17 cellular contexts compared by ENCODE assay signal in the genomic region with DNA sequence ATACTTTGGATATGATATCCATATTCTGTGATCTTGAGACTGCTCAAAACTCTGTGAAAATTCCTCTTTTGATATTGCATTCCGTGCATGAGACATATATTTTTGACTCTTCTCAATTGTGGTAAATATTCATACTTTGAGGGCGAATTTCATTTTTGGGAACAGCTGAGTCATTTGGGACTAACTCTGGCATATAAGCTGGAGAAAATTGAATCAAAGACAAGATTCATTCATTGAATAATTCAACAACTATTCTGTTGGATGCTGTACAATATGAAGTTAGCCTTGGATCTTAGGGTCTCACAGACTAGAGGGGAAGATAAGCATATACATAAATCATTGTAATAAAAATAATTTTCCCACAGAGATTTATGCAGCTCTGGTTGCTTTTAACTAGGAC.
DNase-seq lines count a peak whose midpoint lies in the region; ATAC-seq, FAIRE-seq and TF ChIP-seq lines count a peak whose summit lies in the region.
"Had no signal": no experiment of that assay in that cellular context is flagged by ENCODE, and none has a peak within 500 bp of the region (broad histone marks: within the 10 kb centered on the region; RNA-seq: fewer than 3 reads in every experiment).

No MANE protein-coding gene starts in this region.

- CTCF ChIA-PET in mammary epithelial cell (lab: Charles Lee; ENCODE audit: low non-redundant PET) (interaction anchor here (0.6 kb wide), 1 partner anchor 189 kb away, joined by 3 read pairs; no protein-coding TSS in a partner anchor), MCF 10A (lab: Yijun Ruan, JAX) (interaction anchor here (0.6 to 7.6 kb wide), 9 partner anchors 13 to 249 kb away, joined by 3 to 120 read pairs (median 5); no protein-coding TSS in a partner anchor), K562 (lab: Yijun Ruan, JAX; ENCODE audit: low intra/inter-chr PET ratio) (no interaction called here)

- peaks cover 31% of the 10 kb centered on the region for H3K4me1 Mint-ChIP-seq in MCF 10A (ENCODE audit: insufficient read depth, unreplicated experiment)

- H2AFZ ChIP-seq in mammary epithelial cell (ENCODE audit: low read depth, low read length) (no peak overlapping the region), K562 (ENCODE audit: low read depth, low read length) (no peak overlapping the region)

- POLR2A ChIA-PET in MCF 10A (lab: Yijun Ruan, JAX): interaction anchor here (1.6 to 2.4 kb wide), 2 partner anchors 92 to 192 kb away, joined by 3 to 8 read pairs; no protein-coding TSS in a partner anchor
- POLR2A ChIA-PET in K562 (lab: Yijun Ruan, JAX): interaction anchor here (0.6 to 1.5 kb wide), 2 partner anchors 38 to 1162 kb away, joined by 3 read pairs; no protein-coding TSS in a partner anchor

- H3K9me1 ChIP-seq in K562 (ENCODE audit: control insufficient read depth, insufficient read depth, low read length): no peaks in the 10 kb centered on the region

- no peak overlapping the region for H3K4me3 Mint-ChIP-seq in MCF 10A (ENCODE audit: unreplicated experiment)
- H3K4me3 Mint-ChIP-seq: CD4-positive, CD25-positive, alpha-beta regulatory T cell; H9 had no signal

- no peak for TF ChIP-seq EP300 in K562 (IDR thresholded peaks at IDR 0.05; ENCODE audit: low read length)

- no peaks in the 10 kb centered on the region for H4K20me1 ChIP-seq in mammary epithelial cell (ENCODE audit: insufficient read depth, low read length)
- no peaks in the 10 kb centered on the region for H4K20me1 ChIP-seq in K562 (replicated peaks; ENCODE audit: control insufficient read depth, insufficient read depth, low read length)
- H4K20me1 ChIP-seq: BLaER1 treated with 17β-estradiol and CSF1 and Interleukin-3, amounts not matched to agents 10 nM and 100 nM had no signal

- TF ChIP-seq CTCF in mammary epithelial cell (conservative IDR thresholded peaks at IDR 0.05 in 1 of 2, IDR thresholded peaks at IDR 0.05 in 1 of 2; ENCODE audit: extremely low read depth in 1 of 2, insufficient read depth in 1 of 2, low read depth in 1 of 2, low read length in 2 of 2) (no peak), MCF 10A (IDR thresholded peaks at IDR 0.05; ENCODE audit: unreplicated experiment) (no peak), K562 (IDR thresholded peaks at IDR 0.05 in 2 of 3, conservative IDR thresholded peaks at IDR 0.05 in 1 of 3; ENCODE audit: insufficient read depth in 2 of 3, low read depth in 1 of 3, low read length in 3 of 3) (no peak), fibroblast of mammary gland (conservative IDR thresholded peaks at IDR 0.05; ENCODE audit: control insufficient read depth, insufficient read depth, low read depth, low read length) (no peak), brain microvascular endothelial cell (IDR thresholded peaks at IDR 0.05; ENCODE audit: low read depth, low read length, missing control alignments) (no peak)

- WGBS in mammary epithelial cell (ENCODE audit: low coverage, missing lambda C conversion rate): 42% methylated on average over 2 of the region's 2 CpGs
- WGBS in K562 (ENCODE audit: insufficient coverage, low coverage, missing lambda C conversion rate): 25% methylated on average over 2 of the region's 2 CpGs

- in situ Hi-C loops in mammary epithelial cell (cut with MboI; ENCODE audit: low sequenced_read_pairs in 2 of 2) (loop anchor here (5.0 to 25.0 kb wide), 2 partner anchors 187 to 407 kb away; no protein-coding TSS in a partner anchor), K562 (cut with MboI) (no loop called here), brain microvascular endothelial cell (cut with HindIII; ENCODE audit: low pct_ligation_motif_present, low sequenced_read_pairs) (no loop called here)

- FAIRE-seq in K562 (lab: Jason Lieb, UNC): no peak
- FAIRE-seq: GM19239 had no signal

- BruUV-seq in mammary epithelial cell (replicated peaks; lab: Mats Ljungman, UMichigan): no TSS peak
- BruUV-seq in MCF 10A (replicated peaks; lab: Mats Ljungman, UMichigan): no TSS peak
- no TSS peak for BruUV-seq in K562 (replicated peaks; lab: Mats Ljungman, UMichigan)

- intact Hi-C loops in mammary epithelial cell (cut with micrococcal nuclease): loop anchor here (5.0 kb wide), 1 partner anchor 872 kb away; no protein-coding TSS in a partner anchor
- intact Hi-C loops in MCF 10A (cut with micrococcal nuclease): no loop called here
- intact Hi-C loops in K562 (cut with micrococcal nuclease): no loop called here

- H3K27me3 Mint-ChIP-seq in MCF 10A (ENCODE audit: insufficient read depth, unreplicated experiment): no peaks in the 10 kb centered on the region
- H3K27me3 Mint-ChIP-seq: CD4-positive, CD25-positive, alpha-beta regulatory T cell had no signal

- dilution Hi-C loops in mammary epithelial cell (cut with HindIII; ENCODE audit: low sequenced_read_pairs): loop anchor here (10.0 kb wide), 1 partner anchor 185 kb away; no protein-coding TSS in a partner anchor

- DNase-seq in mammary epithelial cell (peak; percentile 9), MCF 10A (ENCODE audit: unreplicated experiment) (no peak), K562 (ENCODE audit: extremely low read depth in 1 of 4, low spot score in 3 of 4) (no peak), fibroblast of mammary gland (ENCODE audit: low read depth) (peak; percentile 62), stromal cell of bone marrow (ENCODE audit: low read depth) (peak; percentile 6), brain microvascular endothelial cell (no peak), NCI-H1417 (lab: John Stamatoyannopoulos, UW) (no peak)
- no peak for DNase-seq in activated naive CD4-positive, alpha-beta T cell treated with anti-CD3 and anti-CD28 coated beads, Interleukin-2, amount 50 U/mL, for 16 hours
- DNase-seq: ACHN; CD4-positive, CD25-positive, alpha-beta regulatory T cell; DMS53; GF-D8; GOT3; H9 had no signal

- H3K36me3 ChIP-seq in mammary epithelial cell (ENCODE audit: insufficient read depth, low read length): no peaks in the 10 kb centered on the region
- no peaks in the 10 kb centered on the region for H3K36me3 ChIP-seq in K562 (ENCODE audit: control insufficient read depth, insufficient read depth, low read length)
- no peaks in the 10 kb centered on the region for H3K36me3 ChIP-seq in brain microvascular endothelial cell (replicated peaks)
- H3K36me3 ChIP-seq: BLaER1 treated with 17β-estradiol and CSF1 and Interleukin-3, amounts not matched to agents 10 nM and 100 nM had no signal

- H3K27ac ChIP-seq in mammary epithelial cell (ENCODE audit: insufficient read depth, low read depth, low read length): no peak overlapping the region
- no peak overlapping the region for H3K27ac ChIP-seq in K562 (ENCODE audit: extremely low read depth, low read depth, low read length)
- H3K27ac ChIP-seq in brain microvascular endothelial cell: no peak overlapping the region
- H3K27ac ChIP-seq: 22Rv1; BLaER1 treated with 17β-estradiol and CSF1 and Interleukin-3, amounts not matched to agents 10 nM and 100 nM had no signal

- no peaks in the 10 kb centered on the region for H3K9me3 Mint-ChIP-seq in MCF 10A (ENCODE audit: unreplicated experiment)
- H3K9me3 Mint-ChIP-seq: H9 had no signal

- no peaks in the 10 kb centered on the region for H3K4me1 ChIP-seq in mammary epithelial cell (ENCODE audit: insufficient read depth, low read length)
- H3K4me1 ChIP-seq in K562 (replicated peaks in 1 of 2; ENCODE audit: control insufficient read depth in 2 of 2, insufficient read depth in 2 of 2, low read length in 2 of 2): no peaks in the 10 kb centered on the region; a peak in 2 of 5 replicates

- H3K27me3 ChIP-seq in mammary epithelial cell (ENCODE audit: insufficient read depth, low read length): no peaks in the 10 kb centered on the region
- H3K27me3 ChIP-seq in K562 (ENCODE audit: control insufficient read depth in 2 of 2, insufficient read depth in 2 of 2, low read length in 2 of 2): no peaks in the 10 kb centered on the region
- no peaks in the 10 kb centered on the region for H3K27me3 ChIP-seq in brain microvascular endothelial cell (replicated peaks)
- H3K27me3 ChIP-seq: BLaER1 treated with 17β-estradiol and CSF1 and Interleukin-3, amounts not matched to agents 10 nM and 100 nM had no signal

- no peak overlapping the region for H3K4me3 ChIP-seq in mammary epithelial cell (replicated peaks in 1 of 3; ENCODE audit: insufficient read depth in 1 of 3, low read depth in 2 of 3, low read length in 3 of 3)
- H3K4me3 ChIP-seq in K562: no peak overlapping the region
- no peak overlapping the region for H3K4me3 ChIP-seq in fibroblast of mammary gland (ENCODE audit: control insufficient read depth, low read depth, low read length)
- H3K4me3 ChIP-seq in brain microvascular endothelial cell (ENCODE audit: low read depth, low read length): no peak overlapping the region
- H3K4me3 ChIP-seq: BLaER1 treated with 17β-estradiol and CSF1 and Interleukin-3, amounts not matched to agents 10 nM and 100 nM had no signal

- H3K79me2 ChIP-seq in mammary epithelial cell (ENCODE audit: insufficient read depth, low read length) (no peaks in the 10 kb centered on the region), K562 (ENCODE audit: control insufficient read depth, insufficient read depth, low read length) (no peaks in the 10 kb centered on the region)

- H3K36me3 Mint-ChIP-seq in MCF 10A (ENCODE audit: insufficient read depth, unreplicated experiment): peaks cover 6% of the 10 kb centered on the region
- H3K36me3 Mint-ChIP-seq: CD4-positive, CD25-positive, alpha-beta regulatory T cell had no signal

- TF ChIP-seq POLR2A in K562 (conservative IDR thresholded peaks at IDR 0.05): no peak

- no peak for ATAC-seq in K562

- H3K9ac ChIP-seq in mammary epithelial cell (ENCODE audit: insufficient read depth, low read length) (no peak overlapping the region), K562 (ENCODE audit: insufficient read depth in 1 of 2, low read depth in 2 of 2, low read length in 2 of 2) (no peak overlapping the region)
- H3K9ac ChIP-seq: BLaER1 treated with 17β-estradiol and CSF1 and Interleukin-3, amounts not matched to agents 10 nM and 100 nM had no signal

- H3K4me2 ChIP-seq in mammary epithelial cell (ENCODE audit: insufficient read depth, low read depth, low read length) (no peak overlapping the region), K562 (ENCODE audit: insufficient read depth, low read length) (no peak overlapping the region)
- H3K4me2 ChIP-seq: BLaER1 treated with 17β-estradiol and CSF1 and Interleukin-3, amounts not matched to agents 10 nM and 100 nM had no signal

- H3K9me3 ChIP-seq in mammary epithelial cell (replicated peaks; ENCODE audit: insufficient read depth, low read length) (no peaks in the 10 kb centered on the region), K562 (replicated peaks; ENCODE audit: control insufficient read depth, insufficient read depth, low read depth, low read length) (no peaks in the 10 kb centered on the region)
- H3K9me3 ChIP-seq: BLaER1 treated with 17β-estradiol and CSF1 and Interleukin-3, amounts not matched to agents 10 nM and 100 nM had no signal

- no peak overlapping the region for H3K27ac Mint-ChIP-seq in MCF 10A (ENCODE audit: low read depth, unreplicated experiment)
- H3K27ac Mint-ChIP-seq: CD4-positive, CD25-positive, alpha-beta regulatory T cell; H9 had no signal

- TF ChIP-seq RAD21 in K562 (CRISPR knock-in tag; conservative IDR thresholded peaks at IDR 0.05 in 1 of 2, IDR thresholded peaks at IDR 0.05 in 1 of 2): no peak

TF ChIP-seq in K562, 482 proteins besides CTCF, POLR2A, EP300 and RAD21 (continues in another document):
- TF ChIP-seq NFE2 (IDR thresholded peaks at IDR 0.05; ENCODE audit: low read depth) (0 out of 2 replicates have a peak, but pooled peaks have one; percentile 28), PRPF4 (IDR thresholded peaks at IDR 0.05; ENCODE audit: insufficient read depth, low read depth, low read length, poor library complexity, severe bottlenecking) (no peak)

Comparison
In these comparisons a context has a peak if more than half of its experiments do, and no peak if none do; other contexts are left out.
1. DNase-seq: peak in mammary epithelial cell (single experiment), fibroblast of mammary gland (single experiment) and stromal cell of bone marrow (single experiment); none in MCF 10A (single experiment), K562 (0 of 4), activated naive CD4-positive, alpha-beta T cell treated with anti-CD3 and anti-CD28 coated beads, Interleukin-2, amount 50 U/mL, for 16 hours (single experiment), brain microvascular endothelial cell (single experiment) and NCI-H1417 (0 of 3).
2. in situ Hi-C loops: an anchor here in mammary epithelial cell (5.0 to 25.0 kb wide); none called in K562 and brain microvascular endothelial cell.